In the genomic region with DNA sequence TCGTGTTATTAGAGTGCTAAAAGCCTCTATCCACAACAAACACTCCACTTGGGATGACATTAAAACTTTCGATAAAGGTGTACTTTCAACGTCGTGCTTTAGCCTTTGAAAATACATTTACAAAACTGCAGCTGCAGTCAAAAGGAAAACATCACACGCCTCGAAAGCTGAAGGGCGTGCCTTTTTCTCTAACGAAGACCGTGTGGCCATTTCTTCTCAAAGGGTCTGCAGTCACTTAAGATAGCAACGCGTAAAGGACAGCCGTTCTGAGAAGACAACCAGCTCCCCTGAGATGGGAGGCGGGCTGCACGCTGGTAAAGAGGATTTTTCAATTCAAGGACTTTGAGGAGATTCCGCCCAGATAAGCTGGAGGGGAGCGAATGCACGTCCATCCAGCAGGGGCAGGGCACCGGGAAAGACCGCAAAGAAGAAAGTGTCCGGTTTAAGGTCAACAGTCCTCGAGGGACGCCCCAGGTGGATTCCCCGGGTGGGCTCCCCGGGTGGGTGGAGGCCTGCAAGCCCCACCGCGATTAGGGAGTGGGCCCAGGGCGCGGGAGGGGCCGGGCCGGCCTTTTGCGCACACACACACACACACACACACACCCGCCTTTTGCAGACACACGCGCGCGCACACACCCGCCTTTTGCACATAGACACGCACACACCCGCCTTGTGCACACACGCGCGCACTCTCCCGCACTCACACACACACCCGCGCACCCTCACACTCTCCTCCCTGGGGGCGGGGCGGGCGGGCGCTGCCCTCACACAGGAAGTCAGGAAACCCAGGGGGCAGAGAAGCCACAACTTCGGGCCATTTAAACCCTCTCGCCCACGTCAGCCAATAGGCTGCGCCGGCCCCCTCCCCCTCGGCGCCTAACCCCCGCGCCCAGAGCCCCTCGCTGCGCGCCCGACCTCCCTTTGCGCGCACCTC, we compare ENCODE assay signal across 8 cellular contexts. TPM values are rescaled to one million over a fixed set of nuclear protein-coding genes. Genes with fewer than 3 reads are reported as not detected.
A peak's percentile ranks its signal among the peaks of the same experiment; 100 is the strongest.
DNase-seq lines count a peak whose midpoint lies in the region; ATAC-seq and TF ChIP-seq lines count a peak whose summit lies in the region.

No MANE protein-coding gene starts in this region.

- peak overlapping the region; percentile 99 for H3K4me2 ChIP-seq in neural progenitor cell

- TF ChIP-seq CTCF in Caco-2 (IDR thresholded peaks at IDR 0.05; ENCODE audit: insufficient read depth in 1 of 2, low read depth in 1 of 2, low read length in 1 of 2, severe bottlenecking in 1 of 2, unreplicated experiment in 1 of 2) (peak; percentile 29 to 67), RWPE2 (IDR thresholded peaks at IDR 0.05; ENCODE audit: poor library complexity, severe bottlenecking) (peak; percentile 34), gastroesophageal sphincter (IDR thresholded peaks at IDR 0.05) (peak in 3 of 4 experiments; percentile 44 to 47 (median 46)), neural progenitor cell (IDR thresholded peaks at IDR 0.05) (peak; percentile 58)

- peak overlapping the region; percentile 80 for H3K4me3 ChIP-seq in Caco-2 (ENCODE audit: low read depth, low read length)
- H3K4me3 ChIP-seq in RWPE2 (ENCODE audit: severe bottlenecking) = peak overlapping the region; percentile 85
- H3K4me3 ChIP-seq in gastroesophageal sphincter = peak overlapping the region; percentile 69 to 70
- peak overlapping the region; percentile 74 for H3K4me3 ChIP-seq in neural progenitor cell

- peaks cover 31% of the 10 kb centered on the region for H4K20me1 ChIP-seq in neural progenitor cell (ENCODE audit: low read depth)

- peaks cover 7% of the 10 kb centered on the region for H3F3A ChIP-seq in neural progenitor cell (ENCODE audit: low read depth)

- H3K9me3 Mint-ChIP-seq in Caco-2 (ENCODE audit: unreplicated experiment) (no peaks in the 10 kb centered on the region), neural progenitor cell (no peaks in the 10 kb centered on the region)
- no peaks in the 10 kb centered on the region for H3K9me3 Mint-ChIP-seq in activated naive CD4-positive, alpha-beta T cell treated with anti-CD3 and anti-CD28 coated beads for 36 hours

- H3K36me3 ChIP-seq in Caco-2 (ENCODE audit: control insufficient read depth, insufficient read depth, low read length) = no peaks in the 10 kb centered on the region
- no peaks in the 10 kb centered on the region; the same call in 1 of the 2 replicates for H3K36me3 ChIP-seq in RWPE2 (ENCODE audit: low read depth)
- no peaks in the 10 kb centered on the region for H3K36me3 ChIP-seq in gastroesophageal sphincter
- no peaks in the 10 kb centered on the region for H3K36me3 ChIP-seq in neural progenitor cell

- H3K27me3 Mint-ChIP-seq in Caco-2 (ENCODE audit: insufficient read depth, unreplicated experiment) (no peaks in the 10 kb centered on the region), neural progenitor cell (ENCODE audit: insufficient read depth, low read depth) (no peaks in the 10 kb centered on the region)
- no peaks in the 10 kb centered on the region for H3K27me3 Mint-ChIP-seq in activated naive CD4-positive, alpha-beta T cell treated with anti-CD3 and anti-CD28 coated beads for 36 hours (ENCODE audit: low read depth)

- H3K4me1 Mint-ChIP-seq in Caco-2 (ENCODE audit: low read depth, unreplicated experiment) (peaks cover 40% of the 10 kb centered on the region), neural progenitor cell (peaks cover 23% of the 10 kb centered on the region)
- H3K4me1 Mint-ChIP-seq in activated naive CD4-positive, alpha-beta T cell treated with anti-CD3 and anti-CD28 coated beads for 36 hours (ENCODE audit: low read depth) = peaks cover 41% of the 10 kb centered on the region

- H3K27ac Mint-ChIP-seq in Caco-2 (ENCODE audit: unreplicated experiment) (peak overlapping the region; percentile 97), neural progenitor cell (peak overlapping the region; percentile 81)
- peak overlapping the region; percentile 30 for H3K27ac Mint-ChIP-seq in activated naive CD4-positive, alpha-beta T cell treated with anti-CD3 and anti-CD28 coated beads for 36 hours

- DNase-seq in Caco-2 (peak; percentile 75 to 79), HT-29 (ENCODE audit: low spot score) (peak; percentile 63), RWPE2 (ENCODE audit: low spot score) (peak; percentile 56), neural progenitor cell (ENCODE audit: low spot score) (peak; percentile 85), ureter (ENCODE audit: low spot score) (peak; percentile 59)
- DNase-seq in activated naive CD4-positive, alpha-beta T cell treated with anti-CD3 and anti-CD28 coated beads for 36 hours = peak; percentile 50

- CTCF ChIA-PET in Caco-2 (lab: Charles Lee) = interaction anchor here (0.7 to 1.7 kb wide), 6 partner anchors 8 to 88 kb away, joined by 3 to 18 read pairs (median 5); no protein-coding TSS in a partner anchor
- CTCF ChIA-PET in activated naive CD4-positive, alpha-beta T cell treated with anti-CD3 and anti-CD28 coated beads for 36 hours (lab: Charles Lee) = interaction anchor here (0.8 to 1.5 kb wide), 4 partner anchors 12 to 450 kb away, joined by 3 to 5 read pairs (median 3); no protein-coding TSS in a partner anchor

- H3K27ac ChIP-seq in RWPE2 (ENCODE audit: poor library complexity, severe bottlenecking) (peak overlapping the region; percentile 73), gastroesophageal sphincter (peak overlapping the region; percentile 92 to 96 (median 96)), neural progenitor cell (peak overlapping the region; percentile 94)

- POLR2A ChIA-PET in Caco-2 (lab: Charles Lee) = interaction anchor here (0.6 to 1.7 kb wide), 4 partner anchors 20 to 66 kb away, joined by 3 to 8 read pairs (median 4); no protein-coding TSS in a partner anchor

- H2AFZ ChIP-seq in neural progenitor cell (replicated peaks) = peak overlapping the region; percentile 88

- H3K4me1 ChIP-seq in Caco-2 (peaks cover 12% of the 10 kb centered on the region; the same call in 1 of the 2 replicates), RWPE2 (ENCODE audit: insufficient read depth, poor library complexity, severe bottlenecking) (peaks cover 17% of the 10 kb centered on the region), gastroesophageal sphincter (peaks cover 0 to 48% (median 4%) of the 10 kb centered on the region in 3 donors), neural progenitor cell (peaks cover 11% of the 10 kb centered on the region)

- no TSS peak for BruUV-seq in Caco-2 (replicated peaks; lab: Mats Ljungman, UMichigan)

- H3K9ac ChIP-seq in neural progenitor cell = peak overlapping the region; percentile 32

- intact Hi-C loops in Caco-2 (cut with micrococcal nuclease; ENCODE audit: unreplicated experiment) = loop anchor here (2.0 to 5.0 kb wide), 3 partner anchors 39 to 419 kb away; partner anchors contain the start of gene EPC1
- intact Hi-C loops in activated naive CD4-positive, alpha-beta T cell treated with anti-CD3 and anti-CD28 coated beads for 36 hours (cut with micrococcal nuclease) = loop anchor here (1.0 to 10.0 kb wide), 12 partner anchors 53 to 1493 kb away; partner anchors contain the start of genes EPC1, KIF5B and MAP3K8

- H3K9me3 ChIP-seq in Caco-2 (no peaks in the 10 kb centered on the region), RWPE2 (ENCODE audit: severe bottlenecking) (no peaks in the 10 kb centered on the region), gastroesophageal sphincter (no peaks in the 10 kb centered on the region), neural progenitor cell (ENCODE audit: low read depth) (no peaks in the 10 kb centered on the region)

- TF ChIP-seq EP300 in gastroesophageal sphincter (IDR thresholded peaks at IDR 0.05) = no peak

- 0 to 1% methylated on average over 11 to 22 of the region's 64 CpGs for WGBS in gastroesophageal sphincter (ENCODE audit: low coverage in 1 of 2), 2 donors

- ATAC-seq in GM21360 (IDR thresholded peaks at IDR 0.05; ENCODE audit: unreplicated experiment) (peak; percentile 27), RWPE2 (ENCODE audit: low read depth) (peak; percentile 32; the same call in 2 of the 3 replicates), gastroesophageal sphincter (no peak)

- no peak for TF ChIP-seq POLR2A in gastroesophageal sphincter (IDR thresholded peaks at IDR 0.05)

- H3K36me3 Mint-ChIP-seq in Caco-2 (ENCODE audit: insufficient read depth, unreplicated experiment) = peaks cover 24% of the 10 kb centered on the region
- no peaks in the 10 kb centered on the region for H3K36me3 Mint-ChIP-seq in activated naive CD4-positive, alpha-beta T cell treated with anti-CD3 and anti-CD28 coated beads for 36 hours (ENCODE audit: low read depth)
- peaks cover 2% of the 10 kb centered on the region for H3K36me3 Mint-ChIP-seq in neural progenitor cell

- peak overlapping the region; percentile 76 for H3K4me3 Mint-ChIP-seq in Caco-2 (ENCODE audit: unreplicated experiment)
- H3K4me3 Mint-ChIP-seq in activated naive CD4-positive, alpha-beta T cell treated with anti-CD3 and anti-CD28 coated beads for 36 hours = peak overlapping the region; percentile 88
- peak overlapping the region; percentile 96 for H3K4me3 Mint-ChIP-seq in neural progenitor cell

- no peaks in the 10 kb centered on the region for H3K27me3 ChIP-seq in Caco-2 (replicated peaks; ENCODE audit: control insufficient read depth, insufficient read depth, low read length)
- H3K27me3 ChIP-seq in RWPE2 (ENCODE audit: insufficient read depth, poor library complexity, severe bottlenecking) = no peaks in the 10 kb centered on the region
- H3K27me3 ChIP-seq in gastroesophageal sphincter = no peaks in the 10 kb centered on the region
- peaks cover 8% of the 10 kb centered on the region for H3K27me3 ChIP-seq in neural progenitor cell

- peaks cover 51% of the 10 kb centered on the region for H3K79me2 ChIP-seq in neural progenitor cell (ENCODE audit: low read depth)

RNA-seq across cellular contexts. Expression of gene ARHGAP12, which starts 0.8 kb away (rescaled TPM):
- 62.3 and 63.1 TPM in 2 replicates for total RNA-seq in Caco-2 (2022)
- 24.5 and 27.2 TPM in 2 replicates for total RNA-seq in HT-29 (2014; rRNA removed; shearing (Covaris generic))
- 1 to 10 TPM; 2.3 to 2.6 TPM for total RNA-seq in activated naive CD4-positive, alpha-beta T cell treated with anti-CD3 and anti-CD28 coated beads for 36 hours
- 10 to 100 TPM; 28.0 to 43.1 (median 41.1) TPM for total RNA-seq in gastroesophageal sphincter
- total RNA-seq in neural progenitor cell (ENCODE audit: low replicate concordance) = 45.9 and 68.9 TPM in 2 replicates
- 47.2 TPM for total RNA-seq in ureter

Comparison
In these comparisons a context has a peak if more than half of its experiments do, and no peak if none do; other contexts are left out.
1. H3K27ac Mint-ChIP-seq: peak in every context shown above with its lines; median percentile 97 in Caco-2; 81 in neural progenitor cell; 30 in activated naive CD4-positive, alpha-beta T cell treated with anti-CD3 and anti-CD28 coated beads for 36 hours.